ENCODE assay signal across 9 cellular contexts in genomic region chr19:52542541-52542940, GRCh38. TPM values are rescaled to one million over a fixed set of nuclear protein-coding genes. Genes with fewer than 3 reads are reported as not detected.
DNase-seq lines count a peak whose midpoint lies in the region; ATAC-seq, FAIRE-seq and TF ChIP-seq lines count a peak whose summit lies in the region.
"Not testable (repeated sequence)": the region's sequence is repeated elsewhere in the genome, so short reads cannot be mapped to it uniquely, and the experiment has no call there.
"Had no signal": no experiment of that assay in that cellular context is flagged by ENCODE, and none has a peak within 500 bp of the region (broad histone marks: within the 10 kb centered on the region; RNA-seq: fewer than 3 reads in every experiment).

No MANE protein-coding gene starts in this region.

- H3K4me1 Mint-ChIP-seq in CD8-positive, alpha-beta T cell (ENCODE audit: low read depth) = peaks cover 35% of the 10 kb centered on the region
- H3K4me1 Mint-ChIP-seq in T-helper 17 cell = peaks cover 11% of the 10 kb centered on the region
- peaks cover 40% of the 10 kb centered on the region for H3K4me1 Mint-ChIP-seq in activated CD8-positive, alpha-beta T cell treated with anti-CD3 and anti-CD28 coated beads for 36 hours (ENCODE audit: low read depth)
- peaks cover 14% of the 10 kb centered on the region for H3K4me1 Mint-ChIP-seq in activated T-helper 2 cell treated with anti-CD3 and anti-CD28 coated beads, Interferon-gamma antibody, Interleukin-2, Interleukin-4, amounts not matched to agents 10 μg/mL and 5 μg/mL and 100 μg/mL, durations not matched to agents 14 hours and 24 hours and 36 hours (ENCODE audit: low read depth)
- peaks cover 23 to 32% of the 10 kb centered on the region in 2 donors for H3K4me1 Mint-ChIP-seq in natural killer cell treated with Interleukin-12 subunit alpha and Interleukin-12 subunit beta and Interleukin-15 and Interleukin-18, amount 100 ng/mL, for 72 hours (ENCODE audit: low read depth in 2 of 2)
- H3K4me1 Mint-ChIP-seq in stimulated activated naive CD8-positive, alpha-beta T cell treated with anti-CD3 and anti-CD28 coated beads, Interleukin-15, amount 100 ng/mL, for 72 hours = peaks cover 26% of the 10 kb centered on the region

- 0 out of 2 replicates have a peak overlapping the region, but pooled peaks have one; percentile 33 for H3K4me2 ChIP-seq in GM12878 (ENCODE audit: control insufficient read depth, insufficient read depth)

- TF ChIP-seq EP300 in GM12878 (IDR thresholded peaks at IDR 0.05; ENCODE audit: borderline replicate concordance in 1 of 2, control insufficient read depth in 1 of 2, low read depth in 2 of 2, low read length in 2 of 2) = not testable (repeated sequence)

- not testable (repeated sequence) for H3K4me3 ChIP-seq in CD8-positive, alpha-beta T cell (ENCODE audit: low read depth, low read length); GM12878
- peak overlapping the region in 1 of 10 donors; percentile 20 for H3K4me3 ChIP-seq in heart right ventricle

- not testable (repeated sequence) for H3K27ac ChIP-seq in CD8-positive, alpha-beta T cell (ENCODE audit: low read depth, low read length)
- peak overlapping the region; percentile 61 for H3K27ac ChIP-seq in GM12878 (ENCODE audit: control insufficient read depth, insufficient read depth)
- peak overlapping the region in 7 of 10 donors; percentile 16 to 70 (median 40) for H3K27ac ChIP-seq in heart right ventricle

- not testable (repeated sequence) for H3K27me3 Mint-ChIP-seq in CD8-positive, alpha-beta T cell (ENCODE audit: low read depth); T-helper 17 cell; activated CD8-positive, alpha-beta T cell treated with anti-CD3 and anti-CD28 coated beads for 36 hours; activated T-helper 2 cell treated with anti-CD3 and anti-CD28 coated beads, Interferon-gamma antibody, Interleukin-2, Interleukin-4, amounts not matched to agents 10 μg/mL and 5 μg/mL and 100 μg/mL, durations not matched to agents 14 hours and 24 hours and 36 hours (ENCODE audit: low read depth); natural killer cell treated with Interleukin-12 subunit alpha and Interleukin-12 subunit beta and Interleukin-15 and Interleukin-18, amount 100 ng/mL, for 72 hours; stimulated activated naive CD8-positive, alpha-beta T cell treated with anti-CD3 and anti-CD28 coated beads, Interleukin-15, amount 100 ng/mL, for 72 hours

- FAIRE-seq in GM12878 (lab: Jason Lieb, UNC) = not testable (repeated sequence)

- not testable (repeated sequence) for ATAC-seq in CD8-positive, alpha-beta T cell; T-helper 17 cell; GM12878; stimulated activated naive CD8-positive, alpha-beta T cell treated with anti-CD3 and anti-CD28 coated beads, Interleukin-15, amount 100 ng/mL, for 72 hours
- ATAC-seq in activated CD8-positive, alpha-beta T cell treated with anti-CD3 and anti-CD28 coated beads for 36 hours = peak; percentile 10
- ATAC-seq in heart right ventricle = peak in 3 of 8 donors; percentile 19 to 48 (median 37)
- ATAC-seq in natural killer cell treated with Interleukin-12 subunit alpha and Interleukin-12 subunit beta and Interleukin-15 and Interleukin-18, amount 100 ng/mL, for 72 hours = peak in 1 of 2 donors; percentile 2

- in situ Hi-C loops in GM12878 (cut with MboI) = loop anchor here (25.0 kb wide), 1 partner anchor 1155 kb away; the partner anchor contains the start of genes C19orf84 and LIM2

- H3K27me3 ChIP-seq in CD8-positive, alpha-beta T cell (ENCODE audit: insufficient read depth, low read length); GM12878 (replicated peaks in 1 of 2; ENCODE audit: control insufficient read depth in 2 of 2, insufficient read depth in 2 of 2, low read length in 1 of 2); heart right ventricle: not testable (repeated sequence)

- peak overlapping the region; percentile 11 for H3K4me3 Mint-ChIP-seq in CD8-positive, alpha-beta T cell
- not testable (repeated sequence) for H3K4me3 Mint-ChIP-seq in T-helper 17 cell; activated T-helper 2 cell treated with anti-CD3 and anti-CD28 coated beads, Interferon-gamma antibody, Interleukin-2, Interleukin-4, amounts not matched to agents 10 μg/mL and 5 μg/mL and 100 μg/mL, durations not matched to agents 14 hours and 24 hours and 36 hours (ENCODE audit: low read depth)
- H3K4me3 Mint-ChIP-seq in activated CD8-positive, alpha-beta T cell treated with anti-CD3 and anti-CD28 coated beads for 36 hours = peak overlapping the region; percentile 8
- peak overlapping the region; percentile 79 for H3K4me3 Mint-ChIP-seq in natural killer cell treated with Interleukin-12 subunit alpha and Interleukin-12 subunit beta and Interleukin-15 and Interleukin-18, amount 100 ng/mL, for 72 hours
- peak overlapping the region; percentile 13 to 32 for H3K4me3 Mint-ChIP-seq in stimulated activated naive CD8-positive, alpha-beta T cell treated with anti-CD3 and anti-CD28 coated beads, Interleukin-15, amount 100 ng/mL, for 72 hours

- H4K20me1 ChIP-seq in GM12878 (ENCODE audit: control insufficient read depth, insufficient read depth) = not testable (repeated sequence)

- peak overlapping the region; percentile 85 for H3K27ac Mint-ChIP-seq in CD8-positive, alpha-beta T cell
- peak overlapping the region; percentile 82 for H3K27ac Mint-ChIP-seq in T-helper 17 cell
- peak overlapping the region; percentile 72 for H3K27ac Mint-ChIP-seq in activated CD8-positive, alpha-beta T cell treated with anti-CD3 and anti-CD28 coated beads for 36 hours
- H3K27ac Mint-ChIP-seq in activated T-helper 2 cell treated with anti-CD3 and anti-CD28 coated beads, Interferon-gamma antibody, Interleukin-2, Interleukin-4, amounts not matched to agents 10 μg/mL and 5 μg/mL and 100 μg/mL, durations not matched to agents 14 hours and 24 hours and 36 hours = peak overlapping the region; percentile 40
- peak overlapping the region; percentile 75 to 96 for H3K27ac Mint-ChIP-seq in natural killer cell treated with Interleukin-12 subunit alpha and Interleukin-12 subunit beta and Interleukin-15 and Interleukin-18, amount 100 ng/mL, for 72 hours
- H3K27ac Mint-ChIP-seq in stimulated activated naive CD8-positive, alpha-beta T cell treated with anti-CD3 and anti-CD28 coated beads, Interleukin-15, amount 100 ng/mL, for 72 hours = not testable (repeated sequence)

- POLR2A ChIA-PET in CD8-positive, alpha-beta T cell (lab: Charles Lee) = not testable (repeated sequence)
- POLR2A ChIA-PET in activated CD8-positive, alpha-beta T cell treated with anti-CD3 and anti-CD28 coated beads for 36 hours (lab: Charles Lee) = interaction anchor here (0.6 to 1.0 kb wide), 2 partner anchors 19 to 97 kb away, joined by 3 to 4 read pairs; no protein-coding TSS in a partner anchor
- POLR2A ChIA-PET in GM12878 (lab: Charles Lee) = interaction anchor here (0.6 to 1.0 kb wide), 4 partner anchors 9 to 394 kb away, joined by 3 to 11 read pairs (median 4); no protein-coding TSS in a partner anchor

- DNase-seq in CD8-positive, alpha-beta T cell; T-helper 17 cell; activated CD8-positive, alpha-beta T cell treated with anti-CD3 and anti-CD28 coated beads for 36 hours; activated T-helper 2 cell treated with anti-CD3 and anti-CD28 coated beads, Interferon-gamma antibody, Interleukin-2, Interleukin-4, amounts not matched to agents 10 μg/mL and 5 μg/mL and 100 μg/mL, durations not matched to agents 14 hours and 24 hours and 36 hours (ENCODE audit: low spot score); GM12878 (ENCODE audit: low read depth, low spot score); heart right ventricle; natural killer cell treated with Interleukin-12 subunit alpha and Interleukin-12 subunit beta and Interleukin-15 and Interleukin-18, amount 100 ng/mL, for 72 hours (ENCODE audit: low spot score); stimulated activated naive CD8-positive, alpha-beta T cell treated with anti-CD3 and anti-CD28 coated beads, Interleukin-15, amount 100 ng/mL, for 72 hours: not testable (repeated sequence)

- TF ChIP-seq POLR2A in GM12878 (IDR thresholded peaks at IDR 0.05; ENCODE audit: low read depth, low read length) = not testable (repeated sequence)

- peaks cover 65% of the 10 kb centered on the region for H3K36me3 Mint-ChIP-seq in CD8-positive, alpha-beta T cell
- peaks cover 11% of the 10 kb centered on the region for H3K36me3 Mint-ChIP-seq in T-helper 17 cell (ENCODE audit: low read depth)
- H3K36me3 Mint-ChIP-seq in activated CD8-positive, alpha-beta T cell treated with anti-CD3 and anti-CD28 coated beads for 36 hours (ENCODE audit: low read depth) = peaks cover 79% of the 10 kb centered on the region
- H3K36me3 Mint-ChIP-seq in activated T-helper 2 cell treated with anti-CD3 and anti-CD28 coated beads, Interferon-gamma antibody, Interleukin-2, Interleukin-4, amounts not matched to agents 10 μg/mL and 5 μg/mL and 100 μg/mL, durations not matched to agents 14 hours and 24 hours and 36 hours (ENCODE audit: low read depth) = peaks cover 93% of the 10 kb centered on the region
- H3K36me3 Mint-ChIP-seq in natural killer cell treated with Interleukin-12 subunit alpha and Interleukin-12 subunit beta and Interleukin-15 and Interleukin-18, amount 100 ng/mL, for 72 hours = peaks cover 33% of the 10 kb centered on the region

- H3K4me1 ChIP-seq in CD8-positive, alpha-beta T cell (ENCODE audit: insufficient read depth, low read length) = peaks cover 11% of the 10 kb centered on the region
- H3K4me1 ChIP-seq in GM12878 (ENCODE audit: control insufficient read depth, insufficient read depth, low read length); heart right ventricle: not testable (repeated sequence)

- H2AFZ ChIP-seq in GM12878 (ENCODE audit: control insufficient read depth, low read depth, low read length) = not testable (repeated sequence)

- intact Hi-C loops in CD8-positive, alpha-beta T cell (cut with DNase I, micrococcal nuclease); activated CD8-positive, alpha-beta T cell treated with anti-CD3 and anti-CD28 coated beads for 36 hours (cut with micrococcal nuclease); activated T-helper 2 cell treated with anti-CD3 and anti-CD28 coated beads, Interferon-gamma antibody, Interleukin-2, Interleukin-4, amounts not matched to agents 10 μg/mL and 5 μg/mL and 100 μg/mL, durations not matched to agents 14 hours and 24 hours and 36 hours (cut with micrococcal nuclease); GM12878 (cut with micrococcal nuclease; ENCODE audit: unreplicated experiment); heart right ventricle (cut with DNase I): not testable (repeated sequence)

- 80% methylated on average over 6 of the region's 6 CpGs for WGBS in GM12878 (ENCODE audit: insufficient coverage, insufficient replicate concordance, low lambda C conversion rate, missing lambda C conversion rate)
- WGBS in heart right ventricle, 2 donors = 60 to 69% methylated on average over 6 of the region's 6 CpGs

- not testable (repeated sequence) for H3K9ac ChIP-seq in GM12878 (ENCODE audit: control insufficient read depth, insufficient read depth, low read length)

- not testable (repeated sequence) for H3K79me2 ChIP-seq in GM12878 (ENCODE audit: control insufficient read depth, insufficient read depth, low read length)

- CTCF ChIA-PET in CD8-positive, alpha-beta T cell (lab: Charles Lee); activated CD8-positive, alpha-beta T cell treated with anti-CD3 and anti-CD28 coated beads for 36 hours (lab: Charles Lee): not testable (repeated sequence)
- CTCF ChIA-PET in GM12878 (lab: Yijun Ruan, JAX) = interaction anchor here (0.6 kb wide), 2 partner anchors 337 to 440 kb away, joined by 3 to 5 read pairs; no protein-coding TSS in a partner anchor

- RAD21 ChIA-PET in GM12878 (lab: Charles Lee; ENCODE audit: unreplicated experiment) = interaction anchor here (0.6 to 0.7 kb wide), 2 partner anchors 173 to 205 kb away, joined by 3 read pairs; no protein-coding TSS in a partner anchor

- H3K9me3 ChIP-seq in CD8-positive, alpha-beta T cell (ENCODE audit: low read length); T-helper 17 cell (ENCODE audit: control insufficient read depth, low read length, poor library complexity, severe bottlenecking): not testable (repeated sequence)
- peaks cover 29% of the 10 kb centered on the region; the same call in 2 of the 3 replicates for H3K9me3 ChIP-seq in GM12878 (replicated peaks; ENCODE audit: control insufficient read depth, insufficient read depth, low read length)
- H3K9me3 ChIP-seq in heart right ventricle = peaks cover 0 to 36% (median 0%) of the 10 kb centered on the region in 11 donors

- not testable (repeated sequence) for TF ChIP-seq CTCF in CD8-positive, alpha-beta T cell (IDR thresholded peaks at IDR 0.05); activated CD8-positive, alpha-beta T cell treated with anti-CD3 and anti-CD28 coated beads for 36 hours (IDR thresholded peaks at IDR 0.05); GM12878 (IDR thresholded peaks at IDR 0.05 in 2 of 3, conservative IDR thresholded peaks at IDR 0.05 in 1 of 3; ENCODE audit: control insufficient read depth in 2 of 3, extremely low read depth in 1 of 3, insufficient read depth in 1 of 3, low read depth in 3 of 3, low read length in 3 of 3); heart right ventricle (IDR thresholded peaks at IDR 0.05)

- SMC1A ChIA-PET in GM12878 (lab: Charles Lee; ENCODE audit: uncharacterized antibody, unreplicated experiment) = interaction anchor here (0.6 to 0.7 kb wide), 2 partner anchors 60 to 382 kb away, joined by 3 to 4 read pairs; no protein-coding TSS in a partner anchor

- not testable (repeated sequence) for TF ChIP-seq RAD21 in GM12878 (IDR thresholded peaks at IDR 0.05; ENCODE audit: insufficient read depth, low read depth, low read length)

- H3K9me3 Mint-ChIP-seq in CD8-positive, alpha-beta T cell; natural killer cell treated with Interleukin-12 subunit alpha and Interleukin-12 subunit beta and Interleukin-15 and Interleukin-18, amount 100 ng/mL, for 72 hours: not testable (repeated sequence)
- peaks cover 22% of the 10 kb centered on the region for H3K9me3 Mint-ChIP-seq in activated CD8-positive, alpha-beta T cell treated with anti-CD3 and anti-CD28 coated beads for 36 hours
- peaks cover 57% of the 10 kb centered on the region for H3K9me3 Mint-ChIP-seq in activated T-helper 2 cell treated with anti-CD3 and anti-CD28 coated beads, Interferon-gamma antibody, Interleukin-2, Interleukin-4, amounts not matched to agents 10 μg/mL and 5 μg/mL and 100 μg/mL, durations not matched to agents 14 hours and 24 hours and 36 hours
- H3K9me3 Mint-ChIP-seq in stimulated activated naive CD8-positive, alpha-beta T cell treated with anti-CD3 and anti-CD28 coated beads, Interleukin-15, amount 100 ng/mL, for 72 hours = peaks cover 5 to 21% of the 10 kb centered on the region in 2 donors

- H3K36me3 ChIP-seq in CD8-positive, alpha-beta T cell (ENCODE audit: insufficient read depth, low read length) = peaks cover 17% of the 10 kb centered on the region
- H3K36me3 ChIP-seq in GM12878 (ENCODE audit: control insufficient read depth in 2 of 2, insufficient read depth in 2 of 2, low read length in 1 of 2) = peaks cover 10 to 29% of the 10 kb centered on the region in 2 experiments
- H3K36me3 ChIP-seq in heart right ventricle = peaks cover 0 to 67% (median 37%) of the 10 kb centered on the region in 9 donors

- BruUV-seq in GM12878 (replicated peaks; lab: Mats Ljungman, UMichigan) = not testable (repeated sequence)

RNA-seq across cellular contexts. Expression of gene ZNF808, which starts 15.1 kb away (rescaled TPM):
- total RNA-seq in CD8-positive, alpha-beta T cell = 10 to 100 TPM; 16.4 to 19.2 TPM
- 10 to 100 TPM; 17.3 to 20.1 TPM for total RNA-seq in T-helper 17 cell
- total RNA-seq in activated CD8-positive, alpha-beta T cell treated with anti-CD3 and anti-CD28 coated beads for 36 hours = 10 to 100 TPM; 32.4 to 32.5 TPM
- 20.7 and 22.6 TPM in 2 replicates for total RNA-seq in activated T-helper 2 cell treated with anti-CD3 and anti-CD28 coated beads, Interferon-gamma antibody, Interleukin-2, Interleukin-4, amounts not matched to agents 10 μg/mL and 5 μg/mL and 100 μg/mL, durations not matched to agents 14 hours and 24 hours and 36 hours
- 201 and 204 TPM in 2 replicates for total RNA-seq in GM12878 (2013; cell fraction: nucleolus; rRNA removed)
- 8.9 and 10.5 TPM in 2 replicates for total RNA-seq in GM12878 (2014; rRNA removed)
- total RNA-seq in GM12878 (2014; rRNA removed; fragmentation: Illumina TruSeq; extraction: Trizol) = 16.4 and 16.7 TPM in 2 replicates
- 13.8 and 20.2 TPM in 2 replicates for total RNA-seq in GM12878 (2021)
- 7.1 TPM for polyA plus RNA-seq in GM12878 (2011; ENCODE audit: low read depth)
- polyA plus RNA-seq in GM12878 (2011; rRNA removed) = 17.2 and 25.8 TPM in 2 replicates
- polyA plus RNA-seq in GM12878 (2011; cell fraction: cytosol; rRNA removed) = 7.6 and 8.3 TPM in 2 replicates
- polyA plus RNA-seq in GM12878 (2011; cell fraction: nucleus; rRNA removed) = 12.1 and 13.3 TPM in 2 replicates
- 6.0 and 6.1 TPM in 2 replicates for polyA plus RNA-seq in GM12878 (2012)
- polyA plus RNA-seq in GM12878 (2014; fragmentation: Illumina TruSeq; extraction: Trizol) = 7.8 and 8.6 TPM in 2 replicates
- 1 to 10 TPM; 2.1 to 3.7 TPM for polyA plus RNA-seq in GM12878 (2014; fragmentation: Nextera tagmentation; extraction: Ambion mirVana)
- polyA plus RNA-seq in GM12878 (2014; rRNA removed) = 4.2 and 5.4 TPM in 2 replicates
- polyA plus RNA-seq in GM12878 (2016; fragmentation: Nextera tagmentation; extraction: Ambion mirVana) = 1 to 10 TPM; 6.1 to 6.7 TPM
- 43.4 and 67.2 TPM in 2 replicates for polyA minus RNA-seq in GM12878 (2011; rRNA and poly(A)+ RNA removed)
- 16.3 and 20.4 TPM in 2 replicates for polyA minus RNA-seq in GM12878 (2011; cell fraction: cytosol; rRNA and poly(A)+ RNA removed)
- 13.8 and 19.0 TPM in 2 replicates for polyA minus RNA-seq in GM12878 (2011; cell fraction: nucleus; rRNA and poly(A)+ RNA removed)
- 10 to 100 TPM; 18.0 to 44.0 (median 32.9) TPM for total RNA-seq in heart right ventricle
- polyA plus RNA-seq in heart right ventricle = 1 to 10 TPM; 1.8 to 8.6 TPM
- 10 to 100 TPM; 34.6 to 42.5 TPM for total RNA-seq in natural killer cell treated with Interleukin-12 subunit alpha and Interleukin-12 subunit beta and Interleukin-15 and Interleukin-18, amount 100 ng/mL, for 72 hours
- total RNA-seq: Calu3 had no signal

RNA-seq across cellular contexts. Expression of gene ZNF701, which starts 27.5 kb away (rescaled TPM):
- 10 to 100 TPM; 11.2 to 11.9 TPM for total RNA-seq in CD8-positive, alpha-beta T cell
- 10 to 100 TPM; 14.9 to 19.0 TPM for total RNA-seq in T-helper 17 cell
- 10 to 100 TPM; 21.1 to 23.0 TPM for total RNA-seq in activated CD8-positive, alpha-beta T cell treated with anti-CD3 and anti-CD28 coated beads for 36 hours
- total RNA-seq in activated T-helper 2 cell treated with anti-CD3 and anti-CD28 coated beads, Interferon-gamma antibody, Interleukin-2, Interleukin-4, amounts not matched to agents 10 μg/mL and 5 μg/mL and 100 μg/mL, durations not matched to agents 14 hours and 24 hours and 36 hours = 17.1 and 17.8 TPM in 2 replicates
- total RNA-seq in GM12878 (2013; cell fraction: nucleolus; rRNA removed) = 107 and 110 TPM in 2 replicates
- total RNA-seq in GM12878 (2014; rRNA removed) = 8.2 and 11.1 TPM in 2 replicates
- total RNA-seq in GM12878 (2014; rRNA removed; fragmentation: Illumina TruSeq; extraction: Trizol) = 9.8 and 10.8 TPM in 2 replicates
- total RNA-seq in GM12878 (2021) = 8.8 and 11.5 TPM in 2 replicates
- 5.8 TPM for polyA plus RNA-seq in GM12878 (2011; ENCODE audit: low read depth)
- 18.1 and 20.3 TPM in 2 replicates for polyA plus RNA-seq in GM12878 (2011; rRNA removed)
- 10.1 and 10.8 TPM in 2 replicates for polyA plus RNA-seq in GM12878 (2011; cell fraction: cytosol; rRNA removed)
- polyA plus RNA-seq in GM12878 (2011; cell fraction: nucleus; rRNA removed) = 15.1 and 19.7 TPM in 2 replicates
- 6.8 and 6.9 TPM in 2 replicates for polyA plus RNA-seq in GM12878 (2012)
- polyA plus RNA-seq in GM12878 (2014; fragmentation: Illumina TruSeq; extraction: Trizol) = 5.7 and 7.1 TPM in 2 replicates
- 1 to 10 TPM; 3.1 to 3.7 TPM for polyA plus RNA-seq in GM12878 (2014; fragmentation: Nextera tagmentation; extraction: Ambion mirVana)
- 5.4 and 6.8 TPM in 2 replicates for polyA plus RNA-seq in GM12878 (2014; rRNA removed)
- polyA plus RNA-seq in GM12878 (2016; fragmentation: Nextera tagmentation; extraction: Ambion mirVana) = 1 to 10 TPM; 7.7 to 8.9 TPM
- polyA minus RNA-seq in GM12878 (2011; rRNA and poly(A)+ RNA removed) = 30.8 and 43.6 TPM in 2 replicates
- polyA minus RNA-seq in GM12878 (2011; cell fraction: cytosol; rRNA and poly(A)+ RNA removed) = 8.3 and 14.7 TPM in 2 replicates
- 14.9 and 23.7 TPM in 2 replicates for polyA minus RNA-seq in GM12878 (2011; cell fraction: nucleus; rRNA and poly(A)+ RNA removed)
- total RNA-seq in heart right ventricle = 10 to 100 TPM; 11.3 to 27.9 (median 20.3) TPM
- polyA plus RNA-seq in heart right ventricle = 10 to 100 TPM in 1 of 2 donors, 1 to 10 TPM in 1; 3.0 to 20.5 TPM
- total RNA-seq in natural killer cell treated with Interleukin-12 subunit alpha and Interleukin-12 subunit beta and Interleukin-15 and Interleukin-18, amount 100 ng/mL, for 72 hours = 10 to 100 TPM; 30.7 to 33.4 TPM
- total RNA-seq: Calu3 had no signal
